ENCODE assay signal across 17 cellular contexts in genomic region chr12:52615208-52615868, GRCh38. TPM values are rescaled to one million over a fixed set of nuclear protein-coding genes. Genes with fewer than 3 reads are reported as not detected.
DNase-seq lines count a peak whose midpoint lies in the region; ATAC-seq, FAIRE-seq and TF ChIP-seq lines count a peak whose summit lies in the region.
"Had no signal": no experiment of that assay in that cellular context is flagged by ENCODE, and none has a peak within 500 bp of the region (broad histone marks: within the 10 kb centered on the region; RNA-seq: fewer than 3 reads in every experiment).

No MANE protein-coding gene starts in this region.

- no peaks in the 10 kb centered on the region for H3K36me3 Mint-ChIP-seq in activated CD4-positive, alpha-beta memory T cell treated with anti-CD3 and anti-CD28 coated beads, Interleukin-2, amount 10 ng/mL, durations not matched to agents 7 days and 5 days (ENCODE audit: low read depth)

- POLR2A ChIA-PET in activated CD4-positive, alpha-beta memory T cell treated with anti-CD3 and anti-CD28 coated beads, Interleukin-2, amount 10 ng/mL, durations not matched to agents 7 days and 5 days (lab: Charles Lee) = interaction anchor here (1.3 kb wide), 1 partner anchor 64 kb away, joined by 4 read pairs; no protein-coding TSS in a partner anchor

- no peak for ATAC-seq in GM18502 (IDR thresholded peaks at IDR 0.05; ENCODE audit: poor library complexity, unreplicated experiment)
- no peak for ATAC-seq in GM21723 (IDR thresholded peaks at IDR 0.05; ENCODE audit: unreplicated experiment)
- ATAC-seq: HCT116 had no signal

- no peaks in the 10 kb centered on the region for H4K20me1 ChIP-seq in BLaER1

- H3K9me3 ChIP-seq in BLaER1 = no peaks in the 10 kb centered on the region

- peak; percentile 7 for DNase-seq in EH (ENCODE audit: low read depth)
- DNase-seq in activated CD4-positive, alpha-beta memory T cell treated with anti-CD3 and anti-CD28 coated beads, Interleukin-2, amount 10 ng/mL, durations not matched to agents 7 days and 5 days = peak; percentile 11
- peak; percentile 30 for DNase-seq in fibroblast of mammary gland (ENCODE audit: low read depth)
- no peak for DNase-seq in frontal cortex (ENCODE audit: low spot score in 2 of 2)
- no peak for DNase-seq in NCI-H69 (lab: John Stamatoyannopoulos, UW)
- DNase-seq: NCI-H1930; NK-92 treated with Interleukin-12 subunit alpha and Interleukin-12 subunit beta, amount 100 ng/mL, for 24 hours; substantia nigra had no signal

- H3K4me3 ChIP-seq in BLaER1 (0 out of 2 replicates have a peak overlapping the region, but pooled peaks have one; percentile 18), fibroblast of mammary gland (ENCODE audit: control insufficient read depth, low read depth, low read length) (no peak overlapping the region)

- H3K4me2 ChIP-seq in BLaER1 = peak overlapping the region; percentile 81

- H3K27ac Mint-ChIP-seq in activated CD4-positive, alpha-beta memory T cell treated with anti-CD3 and anti-CD28 coated beads, Interleukin-2, amount 10 ng/mL, durations not matched to agents 7 days and 5 days = no peak overlapping the region
- H3K27ac Mint-ChIP-seq: progenitor cell of endocrine pancreas had no signal

- no peak for FAIRE-seq in frontal cortex (lab: Jason Lieb, UNC)
- FAIRE-seq: GM12892 had no signal

- H3K9me3 Mint-ChIP-seq in activated CD4-positive, alpha-beta memory T cell treated with anti-CD3 and anti-CD28 coated beads, Interleukin-2, amount 10 ng/mL, durations not matched to agents 7 days and 5 days = no peaks in the 10 kb centered on the region

- H3K27ac ChIP-seq in BLaER1 = peak overlapping the region; percentile 63

- peaks cover 44% of the 10 kb centered on the region for H3K4me1 ChIP-seq in BLaER1

- H3K27me3 ChIP-seq in BLaER1 = no peaks in the 10 kb centered on the region

- peaks cover 5% of the 10 kb centered on the region for H3K27me3 Mint-ChIP-seq in activated CD4-positive, alpha-beta memory T cell treated with anti-CD3 and anti-CD28 coated beads, Interleukin-2, amount 10 ng/mL, durations not matched to agents 7 days and 5 days

- CTCF ChIA-PET in activated CD4-positive, alpha-beta memory T cell treated with anti-CD3 and anti-CD28 coated beads, Interleukin-2, amount 10 ng/mL, durations not matched to agents 7 days and 5 days (lab: Charles Lee) = no interaction called here

- peaks cover 20% of the 10 kb centered on the region for H3K4me1 Mint-ChIP-seq in activated CD4-positive, alpha-beta memory T cell treated with anti-CD3 and anti-CD28 coated beads, Interleukin-2, amount 10 ng/mL, durations not matched to agents 7 days and 5 days
- H3K4me1 Mint-ChIP-seq: IgD-negative memory B cell had no signal

- no peaks in the 10 kb centered on the region for H3K36me3 ChIP-seq in BLaER1

- peak overlapping the region; percentile 42; the same call in 1 of the 2 replicates for H3K9ac ChIP-seq in BLaER1

- H3K4me3 Mint-ChIP-seq in activated CD4-positive, alpha-beta memory T cell treated with anti-CD3 and anti-CD28 coated beads, Interleukin-2, amount 10 ng/mL, durations not matched to agents 7 days and 5 days = no peak overlapping the region
- H3K4me3 Mint-ChIP-seq: IgD-negative memory B cell had no signal

- TF ChIP-seq CTCF in fibroblast of mammary gland (conservative IDR thresholded peaks at IDR 0.05; ENCODE audit: control insufficient read depth, insufficient read depth, low read depth, low read length) = no peak

RNA-seq across cellular contexts. Expression of gene KRT73, which starts 3.0 kb away (rescaled TPM):
- not detected for total RNA-seq in activated CD4-positive, alpha-beta memory T cell treated with anti-CD3 and anti-CD28 coated beads, Interleukin-2, amount 10 ng/mL, durations not matched to agents 7 days and 5 days
- not detected for total RNA-seq in frontal cortex
- total RNA-seq: epithelial cell of proximal tubule, mesenteric fat pad, progenitor cell of endocrine pancreas had no signal

RNA-seq across cellular contexts. Expression of gene KRT72, which starts 14.1 kb away (rescaled TPM):
- total RNA-seq in activated CD4-positive, alpha-beta memory T cell treated with anti-CD3 and anti-CD28 coated beads, Interleukin-2, amount 10 ng/mL, durations not matched to agents 7 days and 5 days = not detected
- total RNA-seq in frontal cortex = not detected
- total RNA-seq: epithelial cell of proximal tubule, mesenteric fat pad, progenitor cell of endocrine pancreas had no signal

RNA-seq across cellular contexts. Expression of gene KRT2, which starts 36.7 kb away (rescaled TPM):
- total RNA-seq in activated CD4-positive, alpha-beta memory T cell treated with anti-CD3 and anti-CD28 coated beads, Interleukin-2, amount 10 ng/mL, durations not matched to agents 7 days and 5 days = not detected
- not detected for total RNA-seq in frontal cortex
- total RNA-seq: epithelial cell of proximal tubule, mesenteric fat pad, progenitor cell of endocrine pancreas had no signal

RNA-seq across cellular contexts. Expression of gene KRT74, which starts 41.7 kb away (rescaled TPM):
- total RNA-seq in activated CD4-positive, alpha-beta memory T cell treated with anti-CD3 and anti-CD28 coated beads, Interleukin-2, amount 10 ng/mL, durations not matched to agents 7 days and 5 days = not detected
- total RNA-seq in frontal cortex = not detected
- total RNA-seq: epithelial cell of proximal tubule, mesenteric fat pad, progenitor cell of endocrine pancreas had no signal

Comparison
In these comparisons a context has a peak if more than half of its experiments do, and no peak if none do; other contexts are left out.
1. DNase-seq: peak in EH (single experiment), activated CD4-positive, alpha-beta memory T cell treated with anti-CD3 and anti-CD28 coated beads, Interleukin-2, amount 10 ng/mL, durations not matched to agents 7 days and 5 days (single experiment) and fibroblast of mammary gland (single experiment); none in frontal cortex (0 of 2) and NCI-H69 (single experiment).